ENCODE assay signal across 8 cellular contexts in genomic region chr3:101829066-101829830, GRCh38. TPM values are rescaled to one million over a fixed set of nuclear protein-coding genes. Genes with fewer than 3 reads are reported as not detected.
A peak's percentile ranks its signal among the peaks of the same experiment; 100 is the strongest.
DNase-seq lines count a peak whose midpoint lies in the region; ATAC-seq, FAIRE-seq and TF ChIP-seq lines count a peak whose summit lies in the region.

No MANE protein-coding gene starts in this region.

- no peaks in the 10 kb centered on the region for H4K20me1 ChIP-seq in GM12878 (ENCODE audit: control insufficient read depth, insufficient read depth)

- peak; percentile 66 for FAIRE-seq in GM12878 (lab: Jason Lieb, UNC)

- intact Hi-C loops in GM12878 (cut with micrococcal nuclease; ENCODE audit: unreplicated experiment) (loop anchor here (5.0 kb wide), 2 partner anchors 158 to 228 kb away; no protein-coding TSS in a partner anchor), lower leg skin (cut with DNase I; ENCODE audit: low total_unique reads) (loop anchor here (2.0 to 5.0 kb wide), 2 partner anchors 56 to 142 kb away; partner anchors contain the start of gene RPL24)

- H3K4me2 ChIP-seq in GM12878 (ENCODE audit: control insufficient read depth, insufficient read depth), result peak overlapping the region; percentile 74

- H3K36me3 ChIP-seq in SJSA1 (no peaks in the 10 kb centered on the region), GM12878 (ENCODE audit: control insufficient read depth in 2 of 2, insufficient read depth in 2 of 2, low read length in 1 of 2) (peaks cover 1 to 8% of the 10 kb centered on the region in 2 experiments; a peak in 3 of 4 replicates)

- H3K9ac ChIP-seq in GM12878 (ENCODE audit: control insufficient read depth, insufficient read depth, low read length), result peak overlapping the region; percentile 89

- H3K4me3 Mint-ChIP-seq in stimulated activated memory B cell treated with anti-CD40 and anti-IgM and Interleukin-4, amounts not matched to agents 10 μg/mL and 1 μg/mL and 100 μg/mL, for 72 hours, result peak overlapping the region; percentile 97

- H3K4me1 ChIP-seq in SJSA1 (replicated peaks), result peaks cover 26% of the 10 kb centered on the region
- H3K4me1 ChIP-seq in GM12878 (ENCODE audit: control insufficient read depth, insufficient read depth, low read length), result peaks cover 24% of the 10 kb centered on the region

- BruUV-seq in GM12878 (replicated peaks; lab: Mats Ljungman, UMichigan), result no TSS peak

- H3K27ac Mint-ChIP-seq in stimulated activated memory B cell treated with anti-CD40 and anti-IgM and Interleukin-4, amounts not matched to agents 10 μg/mL and 1 μg/mL and 100 μg/mL, for 72 hours, result peak overlapping the region; percentile 97

- peak overlapping the region; percentile 43; the same call in 1 of the 2 replicates for H3K4me3 ChIP-seq in SJSA1
- H3K4me3 ChIP-seq in GM12878, result peak overlapping the region; percentile 78
- no peak overlapping the region for H3K4me3 ChIP-seq in lower leg skin (ENCODE audit: low read depth, poor library complexity, severe bottlenecking)

- peak in 1 of 2 experiments; percentile 28 for DNase-seq in SJSA1 (ENCODE audit: low read depth in 1 of 2, low spot score in 2 of 2)
- no peak for DNase-seq in GM12878 (ENCODE audit: low read depth, low spot score)
- peak; percentile 72 to 90 for DNase-seq in lower leg skin (ENCODE audit: low spot score in 2 of 2)
- no peak for DNase-seq in GM10248 (ENCODE audit: extremely low spot score)

- no peaks in the 10 kb centered on the region for H3K9me3 ChIP-seq in SJSA1 (replicated peaks)
- no peaks in the 10 kb centered on the region for H3K9me3 ChIP-seq in GM12878 (replicated peaks; ENCODE audit: control insufficient read depth, insufficient read depth, low read length)

- peak overlapping the region; percentile 62 for H2AFZ ChIP-seq in GM12878 (ENCODE audit: control insufficient read depth, low read depth, low read length)

- H3K27ac ChIP-seq in SJSA1 (no peak overlapping the region), GM12878 (ENCODE audit: control insufficient read depth, insufficient read depth) (peak overlapping the region; percentile 92)

- peaks cover 72% of the 10 kb centered on the region for H3K4me1 Mint-ChIP-seq in stimulated activated memory B cell treated with anti-CD40 and anti-IgM and Interleukin-4, amounts not matched to agents 10 μg/mL and 1 μg/mL and 100 μg/mL, for 72 hours

- WGBS in GM12878 (ENCODE audit: insufficient coverage, insufficient replicate concordance, low lambda C conversion rate, missing lambda C conversion rate), result under 1% methylated on average over 8 of the region's 8 CpGs
- WGBS in lower leg skin, 2 donors, result 16 to 17% methylated on average over 8 of the region's 8 CpGs

- H3K9me3 Mint-ChIP-seq in stimulated activated memory B cell treated with anti-CD40 and anti-IgM and Interleukin-4, amounts not matched to agents 10 μg/mL and 1 μg/mL and 100 μg/mL, for 72 hours, result no peaks in the 10 kb centered on the region

- TF ChIP-seq POLR2A in GM12878 (IDR thresholded peaks at IDR 0.05; ENCODE audit: low read depth, low read length) (peak; percentile 82), lower leg skin (IDR thresholded peaks at IDR 0.05) (no peak)

- no peak for TF ChIP-seq RAD21 in GM12878 (IDR thresholded peaks at IDR 0.05; ENCODE audit: insufficient read depth, low read depth, low read length)

- RAD21 ChIA-PET in GM12878 (lab: Charles Lee; ENCODE audit: unreplicated experiment), result interaction anchor here (0.7 to 6.4 kb wide), 31 partner anchors 7 to 406 kb away, joined by 3 to 44 read pairs (median 5); partner anchors contain the start of gene NFKBIZ

- H3K36me3 Mint-ChIP-seq in stimulated activated memory B cell treated with anti-CD40 and anti-IgM and Interleukin-4, amounts not matched to agents 10 μg/mL and 1 μg/mL and 100 μg/mL, for 72 hours, result peaks cover 67% of the 10 kb centered on the region

- in situ Hi-C loops in GM12878 (cut with MboI), result no loop called here

- POLR2A ChIA-PET in GM12878 (lab: Charles Lee) (interaction anchor here (0.7 to 6.4 kb wide), 15 partner anchors 9 to 109 kb away, joined by 3 to 66 read pairs (median 4); partner anchors contain the start of gene NFKBIZ), GM10248 (lab: Yijun Ruan, JAX) (interaction anchor here (1.0 to 5.6 kb wide), 4 partner anchors 8 to 23 kb away, joined by 3 to 54 read pairs (median 4); partner anchors contain the start of gene NFKBIZ)

- ATAC-seq in GM18502 (IDR thresholded peaks at IDR 0.05; ENCODE audit: poor library complexity, unreplicated experiment), result peak; percentile 50
- peak; percentile 47 for ATAC-seq in HG02642 (IDR thresholded peaks at IDR 0.05; ENCODE audit: poor library complexity, unreplicated experiment)
- peak; percentile 67 for ATAC-seq in GM12878
- peak; percentile 66 for ATAC-seq in stimulated activated memory B cell treated with anti-CD40 and anti-IgM and Interleukin-4, amounts not matched to agents 10 μg/mL and 1 μg/mL and 100 μg/mL, for 72 hours
- no peak for ATAC-seq in HG02970 (IDR thresholded peaks at IDR 0.05; ENCODE audit: low FRiP score, unreplicated experiment)

- CTCF ChIA-PET in GM12878 (lab: Yijun Ruan, JAX), result interaction anchor here (0.6 to 4.9 kb wide), 14 partner anchors 10 to 396 kb away, joined by 3 to 40 read pairs (median 4); partner anchors contain the start of gene CEP97
- CTCF ChIA-PET in GM10248 (lab: Yijun Ruan, JAX), result interaction anchor here (1.0 to 4.2 kb wide), 12 partner anchors 9 to 400 kb away, joined by 3 to 19 read pairs (median 6); no protein-coding TSS in a partner anchor

- TF ChIP-seq CTCF in GM12878 (IDR thresholded peaks at IDR 0.05 in 2 of 3, conservative IDR thresholded peaks at IDR 0.05 in 1 of 3; ENCODE audit: control insufficient read depth in 2 of 3, extremely low read depth in 1 of 3, insufficient read depth in 1 of 3, low read depth in 3 of 3, low read length in 3 of 3), result no peak
- TF ChIP-seq CTCF in lower leg skin (IDR thresholded peaks at IDR 0.05), result no peak
- TF ChIP-seq CTCF in GM10248 (IDR thresholded peaks at IDR 0.05; ENCODE audit: control extremely low read depth, extremely low read depth, low read depth, missing control alignments), result no peak

- peaks cover 62% of the 10 kb centered on the region for H3K79me2 ChIP-seq in GM12878 (ENCODE audit: control insufficient read depth, insufficient read depth, low read length)

- SMC1A ChIA-PET in GM12878 (lab: Charles Lee; ENCODE audit: uncharacterized antibody, unreplicated experiment), result interaction anchor here (0.5 to 6.9 kb wide), 30 partner anchors 8 to 396 kb away, joined by 3 to 63 read pairs (median 8); partner anchors contain the start of gene NFKBIZ

- no peak for TF ChIP-seq EP300 in GM12878 (IDR thresholded peaks at IDR 0.05; ENCODE audit: borderline replicate concordance in 1 of 2, control insufficient read depth in 1 of 2, low read depth in 2 of 2, low read length in 2 of 2)

- H3K27me3 ChIP-seq in SJSA1 (replicated peaks) (no peaks in the 10 kb centered on the region), GM12878 (replicated peaks in 1 of 2; ENCODE audit: control insufficient read depth in 2 of 2, insufficient read depth in 2 of 2, low read length in 1 of 2) (no peaks in the 10 kb centered on the region)

- H3K27me3 Mint-ChIP-seq in stimulated activated memory B cell treated with anti-CD40 and anti-IgM and Interleukin-4, amounts not matched to agents 10 μg/mL and 1 μg/mL and 100 μg/mL, for 72 hours, result no peaks in the 10 kb centered on the region

TF ChIP-seq in GM12878, 131 proteins besides CTCF, POLR2A, EP300 and RAD21 (continues in another document):
- TF ChIP-seq ATF7 (IDR thresholded peaks at IDR 0.05; ENCODE audit: low read depth) (peak; percentile 91), CREM (IDR thresholded peaks at IDR 0.05; ENCODE audit: low read depth) (peak; percentile 91), DPF2 (IDR thresholded peaks at IDR 0.05) (0 out of 2 replicates have a peak, but pooled peaks have one; percentile 7)

RNA-seq across cellular contexts. Expression of gene NFKBIZ, which starts 20.1 kb away (rescaled TPM):
- total RNA-seq in SJSA1 (2014; rRNA removed; shearing (Covaris generic)), result 10.4 and 25.4 TPM in 2 replicates
- total RNA-seq in GM12878 (2013; cell fraction: nucleolus; rRNA removed), result 396 and 457 TPM in 2 replicates
- total RNA-seq in GM12878 (2014; rRNA removed) (19.0 and 23.6 TPM in 2 replicates), GM12878 (2014; rRNA removed; fragmentation: Illumina TruSeq; extraction: Trizol) (20.1 and 24.3 TPM in 2 replicates), GM12878 (2021) (27.0 and 27.3 TPM in 2 replicates), lower leg skin (100 to 1,000 TPM; 155 to 440 (median 310) TPM)
- polyA plus RNA-seq in GM12878 (2011; ENCODE audit: low read depth), result 15.6 TPM
- polyA plus RNA-seq in GM12878 (2011; rRNA removed) (50.8 and 53.8 TPM in 2 replicates), GM12878 (2014; fragmentation: Illumina TruSeq; extraction: Trizol) (16.5 and 21.7 TPM in 2 replicates), GM12878 (2014; fragmentation: Nextera tagmentation; extraction: Ambion mirVana) (1 to 10 TPM; 6.3 to 8.9 TPM), GM12878 (2014; rRNA removed) (18.2 TPM in 2 replicates), GM12878 (2016; fragmentation: Nextera tagmentation; extraction: Ambion mirVana) (1 to 10 TPM; 7.7 to 8.5 TPM)
- 22.1 and 28.4 TPM in 2 replicates for polyA plus RNA-seq in GM12878 (2011; cell fraction: cytosol; rRNA removed)
- 95.4 and 129 TPM in 2 replicates for polyA plus RNA-seq in GM12878 (2011; cell fraction: nucleus; rRNA removed)
- 19.3 and 20.9 TPM in 2 replicates for polyA plus RNA-seq in GM12878 (2012)
- 114 and 135 TPM in 2 replicates for polyA minus RNA-seq in GM12878 (2011; rRNA and poly(A)+ RNA removed)
- 25.4 and 32.1 TPM in 2 replicates for polyA minus RNA-seq in GM12878 (2011; cell fraction: cytosol; rRNA and poly(A)+ RNA removed)
- polyA minus RNA-seq in GM12878 (2011; cell fraction: nucleus; rRNA and poly(A)+ RNA removed), result 165 and 223 TPM in 2 replicates

RNA-seq across cellular contexts. Expression of gene NXPE3, which starts 50.2 kb away (rescaled TPM):
- total RNA-seq in SJSA1 (2014; rRNA removed; shearing (Covaris generic)), result 5.9 and 6.5 TPM in 2 replicates
- 2.5 and 3.0 TPM in 2 replicates for total RNA-seq in GM12878 (2013; cell fraction: nucleolus; rRNA removed)
- total RNA-seq in GM12878 (2014; rRNA removed) (4.5 and 5.5 TPM in 2 replicates), GM12878 (2014; rRNA removed; fragmentation: Illumina TruSeq; extraction: Trizol) (2.4 TPM in 2 replicates), GM12878 (2021) (6.4 and 6.9 TPM in 2 replicates), lower leg skin (1 to 10 TPM; 2.0 to 5.6 (median 2.7) TPM)
- 2.1 TPM for polyA plus RNA-seq in GM12878 (2011; ENCODE audit: low read depth)
- polyA plus RNA-seq in GM12878 (2011; rRNA removed) (3.7 and 4.7 TPM in 2 replicates), GM12878 (2014; fragmentation: Illumina TruSeq; extraction: Trizol) (5.0 and 5.5 TPM in 2 replicates), GM12878 (2014; fragmentation: Nextera tagmentation; extraction: Ambion mirVana) (1 to 10 TPM; 2.0 to 2.2 TPM), GM12878 (2014; rRNA removed) (5.2 and 5.4 TPM in 2 replicates), GM12878 (2016; fragmentation: Nextera tagmentation; extraction: Ambion mirVana) (1 to 10 TPM; 6.8 to 8.7 TPM)
- polyA plus RNA-seq in GM12878 (2011; cell fraction: cytosol; rRNA removed), result 3.3 and 4.3 TPM in 2 replicates
- polyA plus RNA-seq in GM12878 (2011; cell fraction: nucleus; rRNA removed), result 2.0 and 2.1 TPM in 2 replicates
- polyA plus RNA-seq in GM12878 (2012), result 2.3 and 2.6 TPM in 2 replicates
- polyA minus RNA-seq in GM12878 (2011; rRNA and poly(A)+ RNA removed), result 6.5 and 8.9 TPM in 2 replicates
- polyA minus RNA-seq in GM12878 (2011; cell fraction: cytosol; rRNA and poly(A)+ RNA removed), result 2.0 and 2.3 TPM in 2 replicates
- 2.3 and 4.4 TPM in 2 replicates for polyA minus RNA-seq in GM12878 (2011; cell fraction: nucleus; rRNA and poly(A)+ RNA removed)

Comparison
In these comparisons a context has a peak if more than half of its experiments do, and no peak if none do; other contexts are left out.
1. DNase-seq: peak in lower leg skin (2 of 2); none in GM12878 (single experiment) and GM10248 (single experiment).